Comparison of ENCODE assay signal across 8 cellular contexts in the genomic region with DNA sequence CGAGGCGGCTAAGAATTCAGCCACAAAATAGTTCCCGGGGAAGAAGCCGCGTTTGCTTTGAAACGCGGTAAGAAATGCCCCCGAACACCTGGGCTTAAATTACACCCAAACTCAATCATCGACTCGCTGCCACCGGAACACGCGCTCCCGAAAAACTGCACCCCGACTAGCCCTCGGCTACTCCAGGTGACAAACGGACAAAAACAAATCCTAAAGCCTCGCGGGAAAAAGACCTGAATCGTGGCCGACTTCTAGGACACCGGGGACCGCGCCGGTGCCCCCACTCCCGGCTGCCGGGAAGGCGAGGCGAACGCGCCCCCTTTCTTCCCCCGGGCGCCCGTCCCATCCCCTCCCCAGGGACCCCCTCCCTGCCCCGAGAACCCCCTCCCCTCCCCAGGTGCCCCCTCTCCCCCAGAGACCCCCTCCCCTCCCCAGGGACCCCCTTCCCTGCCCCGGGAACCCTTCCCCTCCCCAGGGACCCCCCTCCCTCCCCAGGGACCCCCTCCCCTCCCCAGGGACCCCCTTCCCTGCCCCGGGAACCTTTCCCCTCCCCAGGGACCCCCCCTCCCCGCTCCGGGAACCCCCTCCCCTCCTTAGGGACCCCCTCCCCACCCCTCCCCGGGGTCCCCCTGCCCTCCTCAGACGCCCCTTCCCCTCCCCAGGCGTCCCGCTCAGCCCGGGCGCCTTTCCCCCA. TPM values are rescaled to one million over a fixed set of nuclear protein-coding genes. Genes with fewer than 3 reads are reported as not detected.
DNase-seq lines count a peak whose midpoint lies in the region; ATAC-seq and TF ChIP-seq lines count a peak whose summit lies in the region.

No MANE protein-coding gene starts in this region.

- H3K27me3 ChIP-seq in ACC112 (ENCODE audit: insufficient read depth, low read length) (peaks cover 20% of the 10 kb centered on the region), colonic mucosa (no peaks in the 10 kb centered on the region)

- peak overlapping the region; percentile 94 for H3K4me3 ChIP-seq in ACC112 (ENCODE audit: low read depth, low read length)
- peak overlapping the region; percentile 56 for H3K4me3 ChIP-seq in Jurkat, Clone E6-1 (ENCODE audit: low read length)
- H3K4me3 ChIP-seq in colonic mucosa, result peak overlapping the region; percentile 64

- peak overlapping the region; percentile 78 to 90 (median 89) for H3K4me3 Mint-ChIP-seq in naive B cell

- H3K4me1 Mint-ChIP-seq in naive B cell, result peaks cover 6 to 14% (median 14%) of the 10 kb centered on the region in 3 donors

- no peak for TF ChIP-seq CTCF in colonic mucosa (IDR thresholded peaks at IDR 0.05)

- H3K36me3 ChIP-seq in ACC112 (ENCODE audit: insufficient read depth, low read length) (peaks cover 11% of the 10 kb centered on the region; the same call in 1 of the 2 replicates), colonic mucosa (no peaks in the 10 kb centered on the region)

- ATAC-seq in naive B cell (ENCODE audit: low read depth in 2 of 2), result no peak

- H3K9ac ChIP-seq in colonic mucosa (ENCODE audit: low read depth in 2 of 2, low read length in 2 of 2), result peak overlapping the region; percentile 34 to 63

- H3K27ac ChIP-seq in ACC112 (ENCODE audit: low read depth, low read length) (no peak overlapping the region), colonic mucosa (no peak overlapping the region)

- no peaks in the 10 kb centered on the region for H3K4me1 ChIP-seq in ACC112 (ENCODE audit: control insufficient read depth, insufficient read depth, low read length, unreplicated experiment)
- peaks cover 3% of the 10 kb centered on the region for H3K4me1 ChIP-seq in colonic mucosa

- peaks cover 0 to 17% of the 10 kb centered on the region in 2 donors for H3K36me3 Mint-ChIP-seq in naive B cell

- H3K27ac Mint-ChIP-seq in naive B cell, result peak overlapping the region in 4 of 6 donors; percentile 24 to 86 (median 52)

- peaks cover 1 to 6% (median 5%) of the 10 kb centered on the region in 7 donors for H3K9me3 Mint-ChIP-seq in naive B cell

- peaks cover 14% of the 10 kb centered on the region for H3K79me2 ChIP-seq in ACC112 (ENCODE audit: control insufficient read depth, insufficient read depth, low read length, unreplicated experiment)

- DNase-seq in Jurkat, Clone E6-1 (ENCODE audit: low read depth, low spot score), result no peak
- peak; percentile 24 for DNase-seq in colonic mucosa
- no peak for DNase-seq in naive B cell
- no peak for DNase-seq in inferior parietal cortex (ENCODE audit: extremely low spot score)
- DNase-seq in CD1c-positive myeloid dendritic cell (ENCODE audit: extremely low spot score), result no peak
- DNase-seq in epidermal melanocyte (ENCODE audit: insufficient read length, low spot score), result no peak
- DNase-seq in iPS-NIHi7 (ENCODE audit: extremely low spot score), result no peak

- H3K27me3 Mint-ChIP-seq in naive B cell, result peaks cover 7 to 9% (median 8%) of the 10 kb centered on the region in 3 donors

- H2AFZ ChIP-seq in ACC112 (ENCODE audit: low read length, unreplicated experiment), result peak overlapping the region; percentile 38

- intact Hi-C loops in colonic mucosa (cut with DNase I), result no loop called here

- no peaks in the 10 kb centered on the region for H3K9me3 ChIP-seq in colonic mucosa

RNA-seq across cellular contexts. Expression of a gene that starts 0.6 kb away (rescaled TPM):
- polyA plus RNA-seq in Jurkat, Clone E6-1 (2012; ENCODE audit: insufficient read depth, insufficient read length), result 11.3 TPM
- 10 to 100 TPM; 18.9 to 36.0 TPM for total RNA-seq in colonic mucosa
- polyA plus RNA-seq in naive B cell (ENCODE audit: low read depth in 6 of 6), result 1 to 10 TPM in 5 of 6 donors, not detected in 1; 2.0 to 6.3 (median 4.3) TPM

RNA-seq across cellular contexts. Expression of a gene that starts 41.2 kb away (rescaled TPM):
- polyA plus RNA-seq in Jurkat, Clone E6-1 (2012; ENCODE audit: insufficient read depth, insufficient read length), result not detected
- total RNA-seq in colonic mucosa, result 1 to 10 TPM; 5.1 to 5.7 TPM
- not detected for polyA plus RNA-seq in naive B cell (ENCODE audit: low read depth in 6 of 6)

RNA-seq across cellular contexts. Expression of a gene that starts 58.4 kb away (rescaled TPM):
- polyA plus RNA-seq in Jurkat, Clone E6-1 (2012; ENCODE audit: insufficient read depth, insufficient read length), result not detected
- 1 to 10 TPM in 1 of 2 donors, under 1 TPM in 1; 0.64 to 2.3 TPM for total RNA-seq in colonic mucosa
- polyA plus RNA-seq in naive B cell (ENCODE audit: low read depth in 6 of 6), result not detected
